ENCODE assay signal across 17 cellular contexts in genomic region chr4:128381748-128382559, GRCh38.
"Had no signal": no experiment of that assay in that cellular context is flagged by ENCODE, and none has a peak within 500 bp of the region (broad histone marks: within the 10 kb centered on the region; RNA-seq: fewer than 3 reads in every experiment).

No MANE protein-coding gene starts in this region.

- FAIRE-seq: urothelium cell line had no signal

- H3K9ac ChIP-seq: parathyroid adenoma had no signal

- H3K27me3 ChIP-seq: body of pancreas, dorsolateral prefrontal cortex, gastrocnemius medialis, sigmoid colon, spleen had no signal

- H3K79me2 ChIP-seq: parathyroid adenoma had no signal

- H3K9me3 ChIP-seq: body of pancreas, gastrocnemius medialis, sigmoid colon had no signal

- H3K4me3 ChIP-seq: body of pancreas, dorsolateral prefrontal cortex, gastrocnemius medialis, sigmoid colon, spleen had no signal

- H3K4me1 ChIP-seq: parathyroid adenoma had no signal

- H2AFZ ChIP-seq: parathyroid adenoma had no signal

- H3K27ac ChIP-seq: body of pancreas, dorsolateral prefrontal cortex, epithelial cell of prostate, gastrocnemius medialis, parathyroid adenoma, sigmoid colon, spleen had no signal

- ATAC-seq: activated naive CD4-positive, alpha-beta T cell treated with anti-CD3 and anti-CD28 coated beads, Interleukin-2, amount 50 U/mL, for 72 hours; body of pancreas; gastrocnemius medialis had no signal

- DNase-seq: activated CD4-positive, alpha-beta memory T cell treated with anti-CD3 and anti-CD28 coated beads for 36 hours; activated gamma-delta T cell treated with Interleukin-2 at 50 U/mL for 16 hours; activated T-cell treated with anti-CD3 and anti-CD28 coated beads for 4 hours; amniotic stem cell; body of pancreas; caudate nucleus; dorsolateral prefrontal cortex; gastrocnemius medialis; head of caudate nucleus; sigmoid colon; spleen; stimulated activated CD8-positive, alpha-beta memory T cell treated with anti-CD3 and anti-CD28 coated beads, Interleukin-4, amount 100 ng/mL, for 48 hours; stimulated activated naive CD4-positive, alpha-beta T cell had no signal

- H3K36me3 ChIP-seq: gastrocnemius medialis, sigmoid colon, spleen had no signal
